Comparison of ENCODE assay signal across 18 cellular contexts in genomic region chr2:43460611-43461396, GRCh38.
DNase-seq lines count a peak whose midpoint lies in the region; ATAC-seq and TF ChIP-seq lines count a peak whose summit lies in the region.
"Had no signal": no experiment of that assay in that cellular context is flagged by ENCODE, and none has a peak within 500 bp of the region (broad histone marks: within the 10 kb centered on the region; RNA-seq: fewer than 3 reads in every experiment).

No MANE protein-coding gene starts in this region.

- H3K27me3 ChIP-seq in Peyer's patch = no peaks in the 10 kb centered on the region
- H3K27me3 ChIP-seq: cardiac muscle cell had no signal

- H3K36me3 ChIP-seq in Peyer's patch = no peaks in the 10 kb centered on the region
- H3K36me3 ChIP-seq: cardiac muscle cell, HAP-1 had no signal

- TF ChIP-seq POLR2A in Peyer's patch (IDR thresholded peaks at IDR 0.05) = no peak

- DNase-seq in ELF-1 (ENCODE audit: low read depth, low spot score) = peak; percentile 30
- DNase-seq in Peyer's patch = no peak
- peak; percentile 73 for DNase-seq in fibroblast of villous mesenchyme (ENCODE audit: low read depth)
- DNase-seq in DMS 273 treated with DMSO at 0.1 percent for 48 hours (lab: John Stamatoyannopoulos, UW) = no peak
- no peak for DNase-seq in posterior vena cava (ENCODE audit: low spot score)
- DNase-seq in amniotic stem cell (lab: John Stamatoyannopoulos, UW) = no peak
- DNase-seq: activated naive CD4-positive, alpha-beta T cell treated with Interleukin-2 at 50 U/mL for 16 hours; AML-193; DMS53; islet precursor cell; KBM-7; T-helper 1 cell had no signal

- H3K4me1 ChIP-seq in Peyer's patch = peaks cover 0 to 28% (median 4%) of the 10 kb centered on the region in 4 donors

- no peak for ATAC-seq in GM18517 (IDR thresholded peaks at IDR 0.05; ENCODE audit: unreplicated experiment)
- ATAC-seq: activated CD4-positive, CD25-positive, alpha-beta regulatory T cell treated with anti-CD3 and anti-CD28 coated beads, Interleukin-2, amount 50 U/mL, for 24 hours; stimulated activated effector memory CD8-positive, alpha-beta T cell treated with anti-CD3 and anti-CD28 coated beads, Interleukin-12 subunit alpha, Interleukin-12 subunit beta, amount 100 ng/mL, for 72 hours had no signal

- H3K27ac ChIP-seq in Peyer's patch (peak overlapping the region in 3 of 4 donors; percentile 18 to 57 (median 29)), skin epidermis (peak overlapping the region in 15 of 21 experiments; percentile 2 to 57 (median 28))
- H3K27ac ChIP-seq: cardiac muscle cell had no signal

- H3K4me3 ChIP-seq in Peyer's patch (no peak overlapping the region), fibroblast of villous mesenchyme (ENCODE audit: low read depth, low read length) (no peak overlapping the region), skin epidermis (no peak overlapping the region)
- H3K4me3 ChIP-seq: cardiac muscle cell, HAP-1 had no signal

- TF ChIP-seq CTCF in Peyer's patch (IDR thresholded peaks at IDR 0.05) = no peak
- no peak for TF ChIP-seq CTCF in fibroblast of villous mesenchyme (IDR thresholded peaks at IDR 0.05; ENCODE audit: insufficient read depth, low read depth, low read length)

- intact Hi-C loops in posterior vena cava (cut with DNase I) = loop anchor here (5.0 to 10.0 kb wide), 3 partner anchors 46 to 196 kb away; no protein-coding TSS in a partner anchor

- H3K9me3 ChIP-seq in Peyer's patch = no peaks in the 10 kb centered on the region
- H3K9me3 ChIP-seq: HAP-1 had no signal

Comparison
In these comparisons a context has a peak if more than half of its experiments do, and no peak if none do; other contexts are left out.
1. DNase-seq: peak in ELF-1 (single experiment) and fibroblast of villous mesenchyme (single experiment); none in Peyer's patch (0 of 3), DMS 273 treated with DMSO at 0.1 percent for 48 hours (single experiment), posterior vena cava (single experiment) and amniotic stem cell (single experiment).